ENCODE assay signal across 1 cellular context in the genomic region with DNA sequence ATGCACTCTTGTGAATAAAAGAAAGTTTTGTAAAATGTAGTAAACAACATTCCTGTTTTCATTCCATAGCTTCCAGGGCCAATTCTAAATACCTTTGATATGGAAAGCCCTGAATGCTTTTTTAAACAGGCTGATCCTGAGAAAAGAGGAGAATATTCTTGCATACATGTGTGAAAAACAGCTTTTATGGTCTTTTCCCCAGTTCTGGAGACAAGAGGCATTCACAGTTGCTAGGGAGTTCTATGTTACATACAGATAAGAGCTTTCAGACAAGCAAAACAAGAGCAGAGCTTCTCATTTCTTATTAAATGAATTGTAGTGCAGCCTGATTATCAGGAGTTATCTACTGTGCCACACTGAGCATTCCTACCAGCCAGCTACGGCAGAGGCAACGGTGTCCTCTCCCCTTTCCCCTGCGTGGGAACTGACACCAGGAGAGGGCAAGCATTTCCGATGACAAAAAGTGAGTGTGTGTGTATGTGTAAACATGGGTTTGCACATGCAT.
TF ChIP-seq lines count a peak whose summit lies in the region.

No MANE protein-coding gene starts in this region.

TF ChIP-seq in H1, 55 proteins besides CTCF, POLR2A, EP300 and RAD21:
- no peak for TF ChIP-seq SRF (IDR thresholded peaks at IDR 0.05; ENCODE audit: low read depth, low read length)
- TF ChIP-seq GTF2F1 (IDR thresholded peaks at IDR 0.05; ENCODE audit: borderline replicate concordance, low read depth, low read length): no peak
- TF ChIP-seq ATF3 (IDR thresholded peaks at IDR 0.05; ENCODE audit: insufficient read depth, low read depth, low read length): no peak
- no peak for TF ChIP-seq HDAC6 (IDR thresholded peaks at IDR 0.05; ENCODE audit: low read depth, low read length)
- no peak for TF ChIP-seq TEAD4 (IDR thresholded peaks at IDR 0.05; ENCODE audit: low read depth, low read length)
- no peak for TF ChIP-seq CBX8 (IDR thresholded peaks at IDR 0.05; ENCODE audit: borderline replicate concordance, low read depth, low read length)
- no peak for TF ChIP-seq SAP30 (IDR thresholded peaks at IDR 0.05; ENCODE audit: insufficient read depth, insufficient replicate concordance, low read length)
